Comparison of ENCODE assay signal across 22 cellular contexts in genomic region chr4:141647982-141648381, GRCh38. TPM values are rescaled to one million over a fixed set of nuclear protein-coding genes. Genes with fewer than 3 reads are reported as not detected.
DNase-seq lines count a peak whose midpoint lies in the region; ATAC-seq and TF ChIP-seq lines count a peak whose summit lies in the region.
"Had no signal": no experiment of that assay in that cellular context is flagged by ENCODE, and none has a peak within 500 bp of the region (broad histone marks: within the 10 kb centered on the region; RNA-seq: fewer than 3 reads in every experiment).

No MANE protein-coding gene starts in this region.

- TF ChIP-seq POLR2A in suprapubic skin (IDR thresholded peaks at IDR 0.05) (no peak), sigmoid colon (IDR thresholded peaks at IDR 0.05) (no peak)

- TF ChIP-seq CTCF in ascending aorta (IDR thresholded peaks at IDR 0.05) (no peak), coronary artery (IDR thresholded peaks at IDR 0.05) (no peak), suprapubic skin (IDR thresholded peaks at IDR 0.05) (no peak), sigmoid colon (IDR thresholded peaks at IDR 0.05) (no peak)

- H3K36me3 ChIP-seq in ascending aorta: no peaks in the 10 kb centered on the region
- no peaks in the 10 kb centered on the region for H3K36me3 ChIP-seq in suprapubic skin
- no peaks in the 10 kb centered on the region for H3K36me3 ChIP-seq in sigmoid colon
- H3K36me3 ChIP-seq: BE2C, MG63 had no signal

- no peaks in the 10 kb centered on the region for H3K9me3 ChIP-seq in ascending aorta
- no peaks in the 10 kb centered on the region for H3K9me3 ChIP-seq in suprapubic skin
- H3K9me3 ChIP-seq in sigmoid colon: no peaks in the 10 kb centered on the region
- H3K9me3 ChIP-seq: BE2C had no signal

- H3K27me3 ChIP-seq in ascending aorta (no peaks in the 10 kb centered on the region), suprapubic skin (no peaks in the 10 kb centered on the region), sigmoid colon (no peaks in the 10 kb centered on the region)
- H3K27me3 ChIP-seq: BE2C, MG63 had no signal

- DNase-seq in ascending aorta (ENCODE audit: low spot score in 2 of 2) (no peak), coronary artery (ENCODE audit: low spot score) (no peak), naive B cell (no peak), suprapubic skin (ENCODE audit: low spot score in 2 of 2) (no peak), OCI-M1 (lab: John Stamatoyannopoulos, UW) (no peak), posterior vena cava (ENCODE audit: low spot score) (no peak), sigmoid colon (no peak)
- DNase-seq: BE2C, Calu3, DND-41, KG1, MG63, NCI-H1105 treated with DMSO at 0.1 percent for 48 hours, NCI-H146, NCI-H2029, NCI-H2227 treated with DMSO at 0.1 percent for 48 hours, NCI-H526 treated with DMSO at 0.1 percent for 48 hours, Right ventricle myocardium superior, RPMI8226 had no signal

- no peaks in the 10 kb centered on the region for H3K27me3 Mint-ChIP-seq in naive B cell
- H3K27me3 Mint-ChIP-seq in activated T-helper 17 cell treated with anti-CD3 and anti-CD28 coated beads, Interleukin-2, amount 50 U/mL, for 72 hours: no peaks in the 10 kb centered on the region

- peaks cover 32 to 48% (median 32%) of the 10 kb centered on the region in 3 donors for H3K4me1 Mint-ChIP-seq in naive B cell
- H3K4me1 Mint-ChIP-seq in activated T-helper 17 cell treated with anti-CD3 and anti-CD28 coated beads, Interleukin-2, amount 50 U/mL, for 72 hours: peaks cover 11% of the 10 kb centered on the region

- no peaks in the 10 kb centered on the region for H3K36me3 Mint-ChIP-seq in naive B cell
- no peaks in the 10 kb centered on the region for H3K36me3 Mint-ChIP-seq in activated T-helper 17 cell treated with anti-CD3 and anti-CD28 coated beads, Interleukin-2, amount 50 U/mL, for 72 hours (ENCODE audit: low read depth)

- no peak for TF ChIP-seq EP300 in suprapubic skin (IDR thresholded peaks at IDR 0.05)
- TF ChIP-seq EP300 in sigmoid colon (IDR thresholded peaks at IDR 0.05): no peak

- intact Hi-C loops in ascending aorta (cut with DNase I): loop anchor here (10.0 kb wide), 2 partner anchors 423 to 1197 kb away; partner anchors contain the start of genes INPP4B and ZNF330
- intact Hi-C loops in posterior vena cava (cut with DNase I): no loop called here
- intact Hi-C loops in sigmoid colon (cut with DNase I): no loop called here

- H3K9me3 Mint-ChIP-seq in naive B cell: no peaks in the 10 kb centered on the region
- no peaks in the 10 kb centered on the region for H3K9me3 Mint-ChIP-seq in activated T-helper 17 cell treated with anti-CD3 and anti-CD28 coated beads, Interleukin-2, amount 50 U/mL, for 72 hours

- peaks cover 0 to 10% of the 10 kb centered on the region in 2 donors for H3K4me1 ChIP-seq in ascending aorta
- peaks cover 2% of the 10 kb centered on the region for H3K4me1 ChIP-seq in suprapubic skin
- H3K4me1 ChIP-seq in sigmoid colon: peaks cover 0 to 25% (median 18%) of the 10 kb centered on the region in 4 donors

- H3K4me3 ChIP-seq in ascending aorta (no peak overlapping the region), coronary artery (no peak overlapping the region), suprapubic skin (no peak overlapping the region), sigmoid colon (no peak overlapping the region)
- H3K4me3 ChIP-seq: MG63 had no signal

- peak in 1 of 2 donors; percentile 18 for ATAC-seq in naive B cell (ENCODE audit: low read depth in 2 of 2)
- no peak for ATAC-seq in activated T-helper 17 cell treated with anti-CD3 and anti-CD28 coated beads, Interleukin-2, amount 50 U/mL, for 72 hours (replicated peaks)

- peak overlapping the region in 5 of 6 donors; percentile 16 to 77 (median 56) for H3K27ac Mint-ChIP-seq in naive B cell
- no peak overlapping the region for H3K27ac Mint-ChIP-seq in activated T-helper 17 cell treated with anti-CD3 and anti-CD28 coated beads, Interleukin-2, amount 50 U/mL, for 72 hours
- H3K27ac Mint-ChIP-seq: CD14-positive monocyte had no signal

- H3K27ac ChIP-seq in ascending aorta: peak overlapping the region; percentile 55 to 69
- H3K27ac ChIP-seq in coronary artery: peak overlapping the region; percentile 6 to 50
- H3K27ac ChIP-seq in suprapubic skin: peak overlapping the region; percentile 36
- no peak overlapping the region for H3K27ac ChIP-seq in sigmoid colon
- H3K27ac ChIP-seq: HL-60 had no signal

- 55% methylated on average over 1 of the region's 1 CpG for WGBS in suprapubic skin
- 58 to 74% methylated on average over 1 of the region's 1 CpG for WGBS in sigmoid colon, 2 donors

- H3K4me3 Mint-ChIP-seq in naive B cell: no peak overlapping the region
- no peak overlapping the region for H3K4me3 Mint-ChIP-seq in activated T-helper 17 cell treated with anti-CD3 and anti-CD28 coated beads, Interleukin-2, amount 50 U/mL, for 72 hours
- H3K4me3 Mint-ChIP-seq: CD14-positive monocyte had no signal

RNA-seq across cellular contexts. Expression of gene IL15, which starts 11.6 kb away (rescaled TPM):
- total RNA-seq in ascending aorta (11.5 TPM), suprapubic skin (1 to 10 TPM in 3 of 4 donors, under 1 TPM in 1; 0.64 to 3.8 (median 1.6) TPM), posterior vena cava (1 to 10 TPM; 3.7 to 7.1 TPM), sigmoid colon (10 to 100 TPM in 2 of 4 donors, 1 to 10 TPM in 2; 5.9 to 16.1 (median 8.8) TPM)
- polyA plus RNA-seq in naive B cell (ENCODE audit: low read depth in 6 of 6) (10 to 100 TPM in 2 of 6 donors, 1 to 10 TPM in 4; 2.7 to 16.6 (median 8.4) TPM), sigmoid colon (10 to 100 TPM in 1 of 3 donors, 1 to 10 TPM in 2; 6.0 to 13.2 (median 6.5) TPM)
- 1 to 10 TPM; 2.7 to 3.4 TPM for total RNA-seq in activated T-helper 17 cell treated with anti-CD3 and anti-CD28 coated beads, Interleukin-2, amount 50 U/mL, for 72 hours

Comparison
In these comparisons a context has a peak if more than half of its experiments do, and no peak if none do; other contexts are left out.
1. H3K27ac ChIP-seq: peak in ascending aorta (2 of 2), coronary artery (2 of 2) and suprapubic skin (single experiment); none in sigmoid colon (0 of 4).